Comparison of ENCODE assay signal across 1 cellular context in the genomic region with DNA sequence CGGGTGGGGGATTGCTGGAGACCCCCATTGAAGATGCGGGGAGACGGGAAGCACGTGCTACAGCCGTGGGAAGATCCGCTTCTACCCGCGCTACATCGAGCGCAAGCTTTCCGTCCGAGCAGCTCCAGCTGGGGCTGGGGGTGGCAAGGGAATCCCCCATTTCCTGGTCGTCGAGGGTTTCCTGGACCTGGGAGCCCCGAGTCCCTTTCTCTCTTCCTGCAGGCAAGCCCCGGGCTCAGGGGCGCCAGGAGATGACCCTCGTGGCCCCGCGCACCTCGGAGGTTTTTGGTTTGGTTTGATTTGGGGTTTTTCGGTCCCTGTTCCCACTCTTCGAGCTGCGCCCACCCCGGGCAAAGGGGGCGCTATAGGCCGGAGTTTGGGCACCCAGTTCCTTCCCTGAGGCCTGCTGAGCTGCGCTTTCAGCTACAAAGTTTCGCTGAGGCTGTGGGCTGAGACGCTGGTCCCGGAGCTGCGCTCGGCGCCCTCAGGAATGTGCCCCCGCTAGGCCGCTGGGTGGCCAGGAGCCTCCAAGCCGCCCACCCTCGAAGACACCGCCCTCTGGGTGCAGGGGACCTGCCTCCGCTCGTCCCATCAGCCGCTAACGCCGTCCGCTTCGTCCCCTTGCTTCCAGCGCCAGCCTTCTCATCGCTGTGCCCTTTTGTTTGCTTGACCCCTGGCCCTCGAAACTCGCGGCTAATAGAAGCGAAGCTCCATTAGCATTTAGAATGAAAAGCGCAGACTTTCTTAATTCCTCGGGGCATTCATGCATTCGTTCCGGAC.
TF ChIP-seq lines count a peak whose summit lies in the region.

No MANE protein-coding gene starts in this region.

TF ChIP-seq in HepG2, 621 proteins besides CTCF, POLR2A, EP300 and RAD21 (continued from another document and continues in another):
- TF ChIP-seq ARID5B (CRISPR knock-in tag; IDR thresholded peaks at IDR 0.05) (0 out of 2 replicates have a peak, but pooled peaks have one; percentile 8), ZNF839 (CRISPR knock-in tag; IDR thresholded peaks at IDR 0.05; ENCODE audit: borderline replicate concordance) (0 out of 2 replicates have a peak, but pooled peaks have one; percentile 70), MTA1 (CRISPR knock-in tag; IDR thresholded peaks at IDR 0.05; ENCODE audit: borderline replicate concordance) (peak; percentile 21; the same call in 1 of the 2 replicates), ZNF574 (CRISPR knock-in tag; IDR thresholded peaks at IDR 0.05) (0 out of 2 replicates have a peak, but pooled peaks have one; percentile 49), ZSCAN25 (CRISPR knock-in tag; IDR thresholded peaks at IDR 0.05) (0 out of 2 replicates have a peak, but pooled peaks have one; percentile 31), RXRA (CRISPR knock-in tag; IDR thresholded peaks at IDR 0.05) (peak; percentile 18; the same call in 1 of the 2 replicates), ZBTB7B (CRISPR knock-in tag; IDR thresholded peaks at IDR 0.05) (0 out of 2 replicates have a peak, but pooled peaks have one; percentile 48), ZNF777 (CRISPR knock-in tag; IDR thresholded peaks at IDR 0.05) (peak; percentile 90), DR1 (CRISPR knock-in tag; IDR thresholded peaks at IDR 0.05) (no peak), HMGXB4 (CRISPR knock-in tag; IDR thresholded peaks at IDR 0.05; ENCODE audit: borderline replicate concordance in 1 of 2, low read depth in 1 of 2) (peak in 1 of 2 experiments; percentile 44; a peak in 2 of 4 replicates), IRF2 (CRISPR knock-in tag; IDR thresholded peaks at IDR 0.05) (peak; percentile 19; the same call in 1 of the 2 replicates), SRSF1 (optimal IDR thresholded peaks at IDR 0.05; ENCODE audit: low read depth, low read length) (peak; percentile 41), ZFP91 (CRISPR knock-in tag; IDR thresholded peaks at IDR 0.05; ENCODE audit: borderline replicate concordance) (peak; percentile 33; the same call in 1 of the 2 replicates), TEAD3 (CRISPR knock-in tag; optimal IDR thresholded peaks at IDR 0.05; ENCODE audit: borderline replicate concordance) (peak; percentile 13), CBX2 (IDR thresholded peaks at IDR 0.05; ENCODE audit: low read depth, low read length) (no peak), CBX2 (CRISPR knock-in tag; IDR thresholded peaks at IDR 0.05; ENCODE audit: low read depth) (0 out of 2 replicates have a peak, but pooled peaks have one; percentile 65), GABPB1 (CRISPR knock-in tag; IDR thresholded peaks at IDR 0.05) (peak; percentile 24; the same call in 1 of the 2 replicates), ZFX (CRISPR knock-in tag; IDR thresholded peaks at IDR 0.05; ENCODE audit: low read depth) (peak; percentile 73), PPARG (CRISPR knock-in tag; conservative IDR thresholded peaks at IDR 0.05) (0 out of 2 replicates have a peak, but pooled peaks have one; percentile 34), ZNF703 (CRISPR knock-in tag; IDR thresholded peaks at IDR 0.05; ENCODE audit: borderline replicate concordance) (no peak; the same call in 1 of the 2 replicates), SOX6 (IDR thresholded peaks at IDR 0.05) (no peak), SOX6 (CRISPR knock-in tag; IDR thresholded peaks at IDR 0.05) (peak; percentile 16; the same call in 1 of the 2 replicates), RNF2 (conservative IDR thresholded peaks at IDR 0.05; ENCODE audit: low read depth) (peak; percentile 66; the same call in 1 of the 2 replicates), POGZ (CRISPR knock-in tag; IDR thresholded peaks at IDR 0.05) (0 out of 2 replicates have a peak, but pooled peaks have one; percentile 21), ZNF350 (CRISPR knock-in tag; IDR thresholded peaks at IDR 0.05; ENCODE audit: borderline replicate concordance, low read depth) (peak; percentile 19; the same call in 1 of the 2 replicates), PHF21A (CRISPR knock-in tag; IDR thresholded peaks at IDR 0.05) (peak; percentile 52; the same call in 1 of the 2 replicates), KDM5B (CRISPR knock-in tag; IDR thresholded peaks at IDR 0.05; ENCODE audit: borderline replicate concordance) (peak; percentile 37; the same call in 1 of the 2 replicates), ZNF552 (CRISPR knock-in tag; IDR thresholded peaks at IDR 0.05; ENCODE audit: borderline replicate concordance) (no peak), ZNF367 (CRISPR knock-in tag; IDR thresholded peaks at IDR 0.05; ENCODE audit: borderline replicate concordance) (peak; percentile 26; the same call in 1 of the 2 replicates), ASH2L (IDR thresholded peaks at IDR 0.05; ENCODE audit: insufficient read length, low read depth, low read length) (peak; percentile 54), SP4 (CRISPR knock-in tag; IDR thresholded peaks at IDR 0.05) (0 out of 2 replicates have a peak, but pooled peaks have one; percentile 40), ZBTB38 (CRISPR knock-in tag; IDR thresholded peaks at IDR 0.05) (0 out of 2 replicates have a peak, but pooled peaks have one; percentile 31), ZNF292 (CRISPR knock-in tag; IDR thresholded peaks at IDR 0.05; ENCODE audit: borderline replicate concordance, low read depth) (0 out of 2 replicates have a peak, but pooled peaks have one; percentile 22), ZBTB37 (CRISPR knock-in tag; IDR thresholded peaks at IDR 0.05) (no peak), ELF3 (CRISPR knock-in tag; IDR thresholded peaks at IDR 0.05) (0 out of 2 replicates have a peak, but pooled peaks have one; percentile 14), HES4 (CRISPR knock-in tag; IDR thresholded peaks at IDR 0.05; ENCODE audit: borderline replicate concordance) (0 out of 2 replicates have a peak, but pooled peaks have one; percentile 44), TP53 (CRISPR knock-in tag; conservative IDR thresholded peaks at IDR 0.05) (no peak)
- TF ChIP-seq, protein P1, sequence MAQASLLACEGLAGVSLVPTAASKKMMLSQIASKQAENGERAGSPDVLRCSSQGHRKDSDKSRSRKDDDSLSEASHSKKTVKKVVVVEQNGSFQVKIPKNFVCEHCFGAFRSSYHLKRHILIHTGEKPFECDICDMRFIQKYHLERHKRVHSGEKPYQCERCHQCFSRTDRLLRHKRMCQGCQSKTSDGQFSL (CRISPR knock-in tag; IDR thresholded peaks at IDR 0.05) = no peak
- TF ChIP-seq, protein P2, sequence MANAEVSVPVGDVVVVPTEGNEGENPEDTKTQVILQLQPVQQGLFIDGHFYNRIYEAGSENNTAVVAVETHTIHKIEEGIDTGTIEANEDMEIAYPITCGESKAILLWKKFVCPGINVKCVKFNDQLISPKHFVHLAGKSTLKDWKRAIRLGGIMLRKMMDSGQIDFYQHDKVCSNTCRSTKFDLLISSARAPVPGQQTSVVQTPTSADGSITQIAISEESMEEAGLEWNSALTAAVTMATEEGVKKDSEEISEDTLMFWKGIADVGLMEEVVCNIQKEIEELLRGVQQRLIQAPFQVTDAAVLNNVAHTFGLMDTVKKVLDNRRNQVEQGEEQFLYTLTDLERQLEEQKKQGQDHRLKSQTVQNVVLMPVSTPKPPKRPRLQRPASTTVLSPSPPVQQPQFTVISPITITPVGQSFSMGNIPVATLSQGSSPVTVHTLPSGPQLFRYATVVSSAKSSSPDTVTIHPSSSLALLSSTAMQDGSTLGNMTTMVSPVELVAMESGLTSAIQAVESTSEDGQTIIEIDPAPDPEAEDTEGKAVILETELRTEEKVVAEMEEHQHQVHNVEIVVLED (CRISPR knock-in tag; IDR thresholded peaks at IDR 0.05; ENCODE audit: borderline replicate concordance) = no peak; the same call in 1 of the 2 replicates
- TF ChIP-seq, protein P3, sequence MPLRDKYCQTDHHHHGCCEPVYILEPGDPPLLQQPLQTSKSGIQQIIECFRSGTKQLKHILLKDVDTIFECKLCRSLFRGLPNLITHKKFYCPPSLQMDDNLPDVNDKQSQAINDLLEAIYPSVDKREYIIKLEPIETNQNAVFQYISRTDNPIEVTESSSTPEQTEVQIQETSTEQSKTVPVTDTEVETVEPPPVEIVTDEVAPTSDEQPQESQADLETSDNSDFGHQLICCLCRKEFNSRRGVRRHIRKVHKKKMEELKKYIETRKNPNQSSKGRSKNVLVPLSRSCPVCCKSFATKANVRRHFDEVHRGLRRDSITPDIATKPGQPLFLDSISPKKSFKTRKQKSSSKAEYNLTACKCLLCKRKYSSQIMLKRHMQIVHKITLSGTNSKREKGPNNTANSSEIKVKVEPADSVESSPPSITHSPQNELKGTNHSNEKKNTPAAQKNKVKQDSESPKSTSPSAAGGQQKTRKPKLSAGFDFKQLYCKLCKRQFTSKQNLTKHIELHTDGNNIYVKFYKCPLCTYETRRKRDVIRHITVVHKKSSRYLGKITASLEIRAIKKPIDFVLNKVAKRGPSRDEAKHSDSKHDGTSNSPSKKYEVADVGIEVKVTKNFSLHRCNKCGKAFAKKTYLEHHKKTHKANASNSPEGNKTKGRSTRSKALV (CRISPR knock-in tag; IDR thresholded peaks at IDR 0.05) = peak; percentile 72; the same call in 1 of the 2 replicates
- TF ChIP-seq, protein P4, sequence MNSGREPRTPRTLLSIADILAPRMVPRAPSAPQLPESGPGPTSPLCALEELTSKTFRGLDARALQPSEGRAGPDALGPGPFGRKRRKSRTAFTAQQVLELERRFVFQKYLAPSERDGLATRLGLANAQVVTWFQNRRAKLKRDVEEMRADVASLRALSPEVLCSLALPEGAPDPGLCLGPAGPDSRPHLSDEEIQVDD (CRISPR knock-in tag; IDR thresholded peaks at IDR 0.05; ENCODE audit: borderline replicate concordance) = no peak
